11 cellular contexts compared by ENCODE assay signal in genomic region chr13:114111577-114111976, GRCh38. TPM values are rescaled to one million over a fixed set of nuclear protein-coding genes. Genes with fewer than 3 reads are reported as not detected.
DNase-seq lines count a peak whose midpoint lies in the region; ATAC-seq and TF ChIP-seq lines count a peak whose summit lies in the region.
"Had no signal": no experiment of that assay in that cellular context is flagged by ENCODE, and none has a peak within 500 bp of the region (broad histone marks: within the 10 kb centered on the region; RNA-seq: fewer than 3 reads in every experiment).

No MANE protein-coding gene starts in this region.

- H3K4me3 ChIP-seq in iPS-20b (ENCODE audit: low read length) (no peak overlapping the region), tibial artery (no peak overlapping the region)
- H3K4me3 ChIP-seq: testis had no signal

- H3K27me3 ChIP-seq in iPS-20b (ENCODE audit: insufficient read depth, low read length) (no peaks in the 10 kb centered on the region), tibial artery (no peaks in the 10 kb centered on the region)
- H3K27me3 ChIP-seq: testis had no signal

- H3K4me1 ChIP-seq in iPS-20b (ENCODE audit: insufficient read depth, low read length) (peaks cover 20% of the 10 kb centered on the region; the same call in 1 of the 2 replicates), tibial artery (peaks cover 0 to 33% (median 6%) of the 10 kb centered on the region in 4 donors)
- H3K4me1 ChIP-seq: testis had no signal

- H3K4me3 Mint-ChIP-seq in activated CD8-positive, alpha-beta T cell treated with anti-CD3 and anti-CD28 coated beads for 36 hours = peak overlapping the region; percentile 18

- TF ChIP-seq CTCF in activated CD8-positive, alpha-beta T cell treated with anti-CD3 and anti-CD28 coated beads for 36 hours (IDR thresholded peaks at IDR 0.05) = no peak
- TF ChIP-seq CTCF in tibial artery (IDR thresholded peaks at IDR 0.05) = no peak

- peak overlapping the region; percentile 34; the same call in 1 of the 2 replicates for H3K9ac ChIP-seq in iPS-20b (ENCODE audit: low read depth, low read length)

- H3K9me3 ChIP-seq in iPS-20b (ENCODE audit: insufficient read depth, low read depth, low read length) = no peaks in the 10 kb centered on the region
- no peaks in the 10 kb centered on the region for H3K9me3 ChIP-seq in tibial artery
- H3K9me3 ChIP-seq: testis had no signal

- CTCF ChIA-PET in activated CD8-positive, alpha-beta T cell treated with anti-CD3 and anti-CD28 coated beads for 36 hours (lab: Charles Lee) = interaction anchor here (0.8 to 4.1 kb wide), 5 partner anchors 10 to 115 kb away, joined by 3 to 20 read pairs (median 8); no protein-coding TSS in a partner anchor

- H3K9me3 Mint-ChIP-seq in activated CD8-positive, alpha-beta T cell treated with anti-CD3 and anti-CD28 coated beads for 36 hours = no peaks in the 10 kb centered on the region

- H3K4me1 Mint-ChIP-seq in activated CD8-positive, alpha-beta T cell treated with anti-CD3 and anti-CD28 coated beads for 36 hours (ENCODE audit: low read depth) = peaks cover 78% of the 10 kb centered on the region

- DNase-seq in left cardiac atrium (peak; percentile 15), Right ventricle myocardium inferior (ENCODE audit: missing footprints) (no peak), tibial artery (peak; percentile 9 to 24), HUDEP-2 (lab: John Stamatoyannopoulos, UW; ENCODE audit: unreplicated experiment in 76 of 76) (no peak), erythroblast (lab: John Stamatoyannopoulos, UW) (no peak)
- DNase-seq in activated CD8-positive, alpha-beta T cell treated with anti-CD3 and anti-CD28 coated beads for 36 hours = peak; percentile 56
- DNase-seq: NCI-H1092 treated with DMSO at 0.1 percent for 48 hours, testis had no signal

- ATAC-seq in left cardiac atrium (no peak), Right ventricle myocardium inferior (no peak), GM21825 (IDR thresholded peaks at IDR 0.05; ENCODE audit: unreplicated experiment) (no peak)
- peak; percentile 45 for ATAC-seq in activated CD8-positive, alpha-beta T cell treated with anti-CD3 and anti-CD28 coated beads for 36 hours

- H3K27ac ChIP-seq in iPS-20b (ENCODE audit: low read length) (no peak overlapping the region), tibial artery (no peak overlapping the region)
- H3K27ac ChIP-seq: C4-2B, testis had no signal

- H3K36me3 ChIP-seq in iPS-20b (ENCODE audit: insufficient read depth, low read depth, low read length) = no peaks in the 10 kb centered on the region
- peaks cover 0 to 5% (median 4%) of the 10 kb centered on the region in 3 donors for H3K36me3 ChIP-seq in tibial artery

- intact Hi-C loops in left cardiac atrium (cut with DNase I) = no loop called here
- intact Hi-C loops in Right ventricle myocardium inferior (cut with DNase I) = no loop called here
- intact Hi-C loops in activated CD8-positive, alpha-beta T cell treated with anti-CD3 and anti-CD28 coated beads for 36 hours (cut with micrococcal nuclease) = loop anchor here (2.0 kb wide), 1 partner anchor 47 kb away; no protein-coding TSS in a partner anchor
- intact Hi-C loops in tibial artery (cut with DNase I; ENCODE audit: low total_unique reads) = no loop called here

- H3K27me3 Mint-ChIP-seq in activated CD8-positive, alpha-beta T cell treated with anti-CD3 and anti-CD28 coated beads for 36 hours = no peaks in the 10 kb centered on the region

- POLR2A ChIA-PET in activated CD8-positive, alpha-beta T cell treated with anti-CD3 and anti-CD28 coated beads for 36 hours (lab: Charles Lee) = interaction anchor here (0.6 to 8.9 kb wide), 6 partner anchors 15 to 644 kb away, joined by 3 to 99 read pairs (median 7); partner anchors contain the start of genes CDC16 and RASA3

- H3K36me3 Mint-ChIP-seq in activated CD8-positive, alpha-beta T cell treated with anti-CD3 and anti-CD28 coated beads for 36 hours (ENCODE audit: low read depth) = peaks cover 23% of the 10 kb centered on the region

- H3K27ac Mint-ChIP-seq in activated CD8-positive, alpha-beta T cell treated with anti-CD3 and anti-CD28 coated beads for 36 hours = peak overlapping the region; percentile 82

- TF ChIP-seq POLR2A in erythroblast (IDR thresholded peaks at IDR 0.05; ENCODE audit: low read length) = no peak

RNA-seq across cellular contexts. Expression of gene RASA3, which starts 20.8 kb away (rescaled TPM):
- total RNA-seq in left cardiac atrium (10 to 100 TPM; 19.9 to 20.1 TPM), Right ventricle myocardium inferior (12.7 TPM)
- 10 to 100 TPM; 28.9 to 32.3 TPM for total RNA-seq in activated CD8-positive, alpha-beta T cell treated with anti-CD3 and anti-CD28 coated beads for 36 hours

Comparison
In these comparisons a context has a peak if more than half of its experiments do, and no peak if none do; other contexts are left out.
1. DNase-seq: peak in left cardiac atrium (single experiment), activated CD8-positive, alpha-beta T cell treated with anti-CD3 and anti-CD28 coated beads for 36 hours (single experiment) and tibial artery (2 of 2); none in Right ventricle myocardium inferior (single experiment), HUDEP-2 (0 of 76) and erythroblast (0 of 2).